ENCODE assay signal across 8 cellular contexts in genomic region chr6:62766174-62766573, GRCh38.
DNase-seq lines count a peak whose midpoint lies in the region; ATAC-seq, FAIRE-seq and TF ChIP-seq lines count a peak whose summit lies in the region.
"Not testable (repeated sequence)": the region's sequence is repeated elsewhere in the genome, so short reads cannot be mapped to it uniquely, and the experiment has no call there.

No MANE protein-coding gene starts in this region.

- not testable (repeated sequence) for H3K23ac ChIP-seq in mesendoderm (ENCODE audit: low read length)

- peak overlapping the region; percentile 26 for H3K56ac ChIP-seq in mesendoderm (ENCODE audit: low read length)

- POLR2A ChIA-PET in GM12878 (lab: Charles Lee), result not testable (repeated sequence)

- not testable (repeated sequence) for TF ChIP-seq POLR2A in GM12878 (IDR thresholded peaks at IDR 0.05; ENCODE audit: low read depth, low read length)

- H3K4ac ChIP-seq in mesendoderm (ENCODE audit: low read depth, low read length), result not testable (repeated sequence)

- H3K4me3 ChIP-seq in GM12878; endodermal cell (ENCODE audit: low read length); mesendoderm (ENCODE audit: low read length): not testable (repeated sequence)

- CTCF ChIA-PET in Calu3 (lab: Charles Lee), result not testable (repeated sequence)
- CTCF ChIA-PET in GM12878 (lab: Yijun Ruan, JAX), result interaction anchor here (0.7 to 3.2 kb wide), 4 partner anchors 10 to 23 kb away, joined by 4 to 13 read pairs (median 6); no protein-coding TSS in a partner anchor

- not testable (repeated sequence) for H3K27ac ChIP-seq in GM12878 (ENCODE audit: control insufficient read depth, insufficient read depth); endodermal cell (ENCODE audit: low read depth, low read length); mesendoderm (ENCODE audit: low read depth, low read length)

- SMC1A ChIA-PET in GM12878 (lab: Charles Lee; ENCODE audit: uncharacterized antibody, unreplicated experiment), result interaction anchor here (1.0 to 2.3 kb wide), 3 partner anchors 9 to 56 kb away, joined by 3 to 18 read pairs (median 3); no protein-coding TSS in a partner anchor

- not testable (repeated sequence) for H2BK15ac ChIP-seq in mesendoderm (replicated peaks; ENCODE audit: low read depth)

- H2BK120ac ChIP-seq in mesendoderm (ENCODE audit: low read depth, low read length), result peak overlapping the region; percentile 96

- TF ChIP-seq CTCF in Calu3 (IDR thresholded peaks at IDR 0.05; ENCODE audit: unreplicated experiment); GM12878 (IDR thresholded peaks at IDR 0.05 in 2 of 3, conservative IDR thresholded peaks at IDR 0.05 in 1 of 3; ENCODE audit: control insufficient read depth in 2 of 3, extremely low read depth in 1 of 3, insufficient read depth in 1 of 3, low read depth in 3 of 3, low read length in 3 of 3); endodermal cell (conservative IDR thresholded peaks at IDR 0.05); nephron progenitor cell (IDR thresholded peaks at IDR 0.05); type B pancreatic cell (conservative IDR thresholded peaks at IDR 0.05): not testable (repeated sequence)

- BruUV-seq in Calu3 (replicated peaks; lab: Mats Ljungman, UMichigan); GM12878 (replicated peaks; lab: Mats Ljungman, UMichigan): not testable (repeated sequence)

- TF ChIP-seq RAD21 in GM12878 (IDR thresholded peaks at IDR 0.05; ENCODE audit: insufficient read depth, low read depth, low read length), result not testable (repeated sequence)

- not testable (repeated sequence) for H2AFZ ChIP-seq in GM12878 (ENCODE audit: control insufficient read depth, low read depth, low read length)

- not testable (repeated sequence) for H3K4me3 Mint-ChIP-seq in Calu3 (ENCODE audit: low read depth, unreplicated experiment); endodermal cell; nephron progenitor cell
- H3K4me3 Mint-ChIP-seq in type B pancreatic cell, result peak overlapping the region; percentile 34

- WGBS in GM12878 (ENCODE audit: insufficient coverage, insufficient replicate concordance, low lambda C conversion rate, missing lambda C conversion rate), result 38% methylated on average over 3 of the region's 5 CpGs
- 86% methylated on average over 5 of the region's 5 CpGs; no CpG with 5 or more reads in 1 of the 2 experiments for WGBS in endodermal cell (ENCODE audit: insufficient coverage in 1 of 2, insufficient read length in 1 of 2), 2 experiments
- no CpG with 5 or more reads among the region's 5 CpGs for WGBS in mesendoderm (ENCODE audit: extremely low coverage, insufficient coverage, low lambda C conversion rate)

- not testable (repeated sequence) for H3K9me3 Mint-ChIP-seq in Calu3 (ENCODE audit: low read depth, unreplicated experiment); endodermal cell; nephron progenitor cell; type B pancreatic cell

- not testable (repeated sequence) for FAIRE-seq in GM12878 (lab: Jason Lieb, UNC)

- H3K18ac ChIP-seq in mesendoderm (ENCODE audit: low read length), result not testable (repeated sequence)

- not testable (repeated sequence) for H4K5ac ChIP-seq in mesendoderm (ENCODE audit: low read length)

- H3K27ac Mint-ChIP-seq in Calu3 (ENCODE audit: unreplicated experiment); type B pancreatic cell: not testable (repeated sequence)
- H3K27ac Mint-ChIP-seq in endodermal cell (peak overlapping the region; percentile 92), nephron progenitor cell (peak overlapping the region; percentile 35)

- in situ Hi-C loops in GM12878 (cut with MboI), result not testable (repeated sequence)

- H2BK5ac ChIP-seq in mesendoderm (ENCODE audit: low read length), result peak overlapping the region; percentile 25

- H4K20me1 ChIP-seq in GM12878 (ENCODE audit: control insufficient read depth, insufficient read depth), result not testable (repeated sequence)

- not testable (repeated sequence) for H3K27me3 ChIP-seq in GM12878 (replicated peaks in 1 of 2; ENCODE audit: control insufficient read depth in 2 of 2, insufficient read depth in 2 of 2, low read length in 1 of 2); endodermal cell (ENCODE audit: control insufficient read depth, insufficient read depth, low read length, poor library complexity, severe bottlenecking); mesendoderm (ENCODE audit: insufficient read depth, low read length, poor library complexity)

- not testable (repeated sequence) for TF ChIP-seq EP300 in GM12878 (IDR thresholded peaks at IDR 0.05; ENCODE audit: borderline replicate concordance in 1 of 2, control insufficient read depth in 1 of 2, low read depth in 2 of 2, low read length in 2 of 2)

- not testable (repeated sequence) for H3K4me2 ChIP-seq in GM12878 (ENCODE audit: control insufficient read depth, insufficient read depth); mesendoderm (ENCODE audit: low read length)

- intact Hi-C loops in Calu3 (cut with micrococcal nuclease; ENCODE audit: unreplicated experiment), result not testable (repeated sequence)
- intact Hi-C loops in GM12878 (cut with micrococcal nuclease; ENCODE audit: unreplicated experiment), result loop anchor here (10.0 kb wide), 1 partner anchor 209 kb away; no protein-coding TSS in a partner anchor

- peak; percentile 1 for DNase-seq in Calu3
- not testable (repeated sequence) for DNase-seq in GM12878 (ENCODE audit: low read depth, low spot score); endodermal cell; mesendoderm; nephron progenitor cell; type B pancreatic cell (ENCODE audit: extremely low spot score, unreplicated experiment)
- DNase-seq in kidney tubule cell (ENCODE audit: low spot score), result peak; percentile 2

- RAD21 ChIA-PET in GM12878 (lab: Charles Lee; ENCODE audit: unreplicated experiment), result not testable (repeated sequence)

- not testable (repeated sequence) for H4K8ac ChIP-seq in mesendoderm (ENCODE audit: low read depth, low read length)

- H3K9me3 ChIP-seq in GM12878 (replicated peaks; ENCODE audit: control insufficient read depth, insufficient read depth, low read length), result not testable (repeated sequence)
- H3K9me3 ChIP-seq in endodermal cell (ENCODE audit: control insufficient read depth, low read length), result peaks cover 28% of the 10 kb centered on the region

- H2AK5ac ChIP-seq in mesendoderm (ENCODE audit: low read length), result not testable (repeated sequence)

- not testable (repeated sequence) for H3K9ac ChIP-seq in GM12878 (ENCODE audit: control insufficient read depth, insufficient read depth, low read length); endodermal cell (ENCODE audit: extremely low read depth, low read length, poor library complexity, severe bottlenecking); mesendoderm (ENCODE audit: low read length)

- not testable (repeated sequence) for H3K36me3 Mint-ChIP-seq in Calu3 (ENCODE audit: insufficient read depth, unreplicated experiment); nephron progenitor cell (ENCODE audit: low read depth); type B pancreatic cell
- H3K36me3 Mint-ChIP-seq in endodermal cell (ENCODE audit: low read depth), result peaks cover 15% of the 10 kb centered on the region

- H3K4me1 ChIP-seq in GM12878 (ENCODE audit: control insufficient read depth, insufficient read depth, low read length); endodermal cell (ENCODE audit: control insufficient read depth, insufficient read depth, low read length); mesendoderm (ENCODE audit: control insufficient read depth, low read depth, low read length): not testable (repeated sequence)

- not testable (repeated sequence) for H3K4me1 Mint-ChIP-seq in Calu3 (ENCODE audit: low read depth, unreplicated experiment); nephron progenitor cell
- H3K4me1 Mint-ChIP-seq in endodermal cell (peaks cover 42% of the 10 kb centered on the region), type B pancreatic cell (ENCODE audit: unreplicated experiment) (peaks cover 15% of the 10 kb centered on the region)

- not testable (repeated sequence) for H3K36me3 ChIP-seq in GM12878 (ENCODE audit: control insufficient read depth in 2 of 2, insufficient read depth in 2 of 2, low read length in 1 of 2); endodermal cell (ENCODE audit: control insufficient read depth, insufficient read depth, low read length); mesendoderm (ENCODE audit: control insufficient read depth, insufficient read depth, low read length)

- H3K79me1 ChIP-seq in mesendoderm (ENCODE audit: low read length), result not testable (repeated sequence)

- ATAC-seq in GM18511 (IDR thresholded peaks at IDR 0.05; ENCODE audit: unreplicated experiment), result peak; percentile 53
- peak; percentile 78 for ATAC-seq in GM12878

- not testable (repeated sequence) for H3K27me3 Mint-ChIP-seq in Calu3 (ENCODE audit: unreplicated experiment); endodermal cell (ENCODE audit: insufficient read depth); nephron progenitor cell (ENCODE audit: low read depth, poor library complexity); type B pancreatic cell

- not testable (repeated sequence) for H3K79me2 ChIP-seq in GM12878 (ENCODE audit: control insufficient read depth, insufficient read depth, low read length); mesendoderm (ENCODE audit: control insufficient read depth, insufficient read depth, low read length)
